In the genomic region with DNA sequence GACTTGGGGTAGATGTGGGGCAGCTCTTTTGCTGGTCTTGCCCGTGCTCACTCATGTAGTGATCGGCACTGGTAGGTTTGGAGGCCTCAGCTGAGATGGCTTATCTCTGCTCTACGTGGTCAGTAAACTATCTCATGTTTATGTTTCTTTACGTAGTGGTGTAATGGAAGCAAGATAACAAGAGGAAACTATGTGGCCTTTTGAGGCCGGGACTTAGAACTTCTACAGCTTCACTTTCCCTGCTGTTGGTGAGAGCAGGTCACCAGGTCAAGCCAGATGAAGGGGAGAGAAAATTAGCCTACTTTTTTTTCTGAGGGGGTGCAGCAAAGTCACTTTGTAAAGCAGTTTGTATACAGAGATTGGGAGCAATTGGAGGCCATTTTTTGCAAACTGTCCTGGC, we compare ENCODE assay signal across 1 cellular context.
TF ChIP-seq lines count a peak whose summit lies in the region.

No MANE protein-coding gene starts in this region.

TF ChIP-seq in HepG2, 621 proteins besides CTCF, POLR2A, EP300 and RAD21 (continued from another document and continues in another):
- TF ChIP-seq, protein P1, sequence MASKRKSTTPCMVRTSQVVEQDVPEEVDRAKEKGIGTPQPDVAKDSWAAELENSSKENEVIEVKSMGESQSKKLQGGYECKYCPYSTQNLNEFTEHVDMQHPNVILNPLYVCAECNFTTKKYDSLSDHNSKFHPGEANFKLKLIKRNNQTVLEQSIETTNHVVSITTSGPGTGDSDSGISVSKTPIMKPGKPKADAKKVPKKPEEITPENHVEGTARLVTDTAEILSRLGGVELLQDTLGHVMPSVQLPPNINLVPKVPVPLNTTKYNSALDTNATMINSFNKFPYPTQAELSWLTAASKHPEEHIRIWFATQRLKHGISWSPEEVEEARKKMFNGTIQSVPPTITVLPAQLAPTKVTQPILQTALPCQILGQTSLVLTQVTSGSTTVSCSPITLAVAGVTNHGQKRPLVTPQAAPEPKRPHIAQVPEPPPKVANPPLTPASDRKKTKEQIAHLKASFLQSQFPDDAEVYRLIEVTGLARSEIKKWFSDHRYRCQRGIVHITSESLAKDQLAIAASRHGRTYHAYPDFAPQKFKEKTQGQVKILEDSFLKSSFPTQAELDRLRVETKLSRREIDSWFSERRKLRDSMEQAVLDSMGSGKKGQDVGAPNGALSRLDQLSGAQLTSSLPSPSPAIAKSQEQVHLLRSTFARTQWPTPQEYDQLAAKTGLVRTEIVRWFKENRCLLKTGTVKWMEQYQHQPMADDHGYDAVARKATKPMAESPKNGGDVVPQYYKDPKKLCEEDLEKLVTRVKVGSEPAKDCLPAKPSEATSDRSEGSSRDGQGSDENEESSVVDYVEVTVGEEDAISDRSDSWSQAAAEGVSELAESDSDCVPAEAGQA (IDR thresholded peaks at IDR 0.05; ENCODE audit: low read depth), result peak; percentile 36; the same call in 1 of the 2 replicates
- TF ChIP-seq, protein P1 (CRISPR knock-in tag; IDR thresholded peaks at IDR 0.05; ENCODE audit: borderline replicate concordance), result no peak
- TF ChIP-seq AGO2 (optimal IDR thresholded peaks at IDR 0.05; ENCODE audit: low read depth, low read length), result no peak
- TF ChIP-seq JARID2 (CRISPR knock-in tag; IDR thresholded peaks at IDR 0.05; ENCODE audit: insufficient replicate concordance), result no peak
- no peak for TF ChIP-seq TOE1 (CRISPR knock-in tag; IDR thresholded peaks at IDR 0.05)
- TF ChIP-seq, protein P2, sequence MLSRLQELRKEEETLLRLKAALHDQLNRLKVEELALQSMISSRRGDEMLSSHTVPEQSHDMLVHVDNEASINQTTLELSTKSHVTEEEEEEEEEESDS (CRISPR knock-in tag; IDR thresholded peaks at IDR 0.05; ENCODE audit: borderline replicate concordance), result no peak
- no peak for TF ChIP-seq ELF1 (CRISPR knock-in tag; IDR thresholded peaks at IDR 0.05)
- TF ChIP-seq KDM5B (CRISPR knock-in tag; IDR thresholded peaks at IDR 0.05; ENCODE audit: borderline replicate concordance), result no peak
- no peak for TF ChIP-seq SIN3B (IDR thresholded peaks at IDR 0.05; ENCODE audit: low read length)
- no peak for TF ChIP-seq SP2 (CRISPR knock-in tag; IDR thresholded peaks at IDR 0.05)
- TF ChIP-seq EHMT2 (IDR thresholded peaks at IDR 0.05; ENCODE audit: borderline replicate concordance, low read depth, low read length), result peak; percentile 56; the same call in 1 of the 2 replicates
- no peak for TF ChIP-seq ARNT (IDR thresholded peaks at IDR 0.05)
- peak; percentile 72; the same call in 1 of the 2 replicates for TF ChIP-seq HOXA3 (CRISPR knock-in tag; IDR thresholded peaks at IDR 0.05)
- no peak for TF ChIP-seq ZNF136 (CRISPR knock-in tag; IDR thresholded peaks at IDR 0.05; ENCODE audit: low read depth)
- no peak for TF ChIP-seq BORCS8-MEF2B (CRISPR knock-in tag; IDR thresholded peaks at IDR 0.05)
- no peak for TF ChIP-seq ZNF543 (CRISPR knock-in tag; IDR thresholded peaks at IDR 0.05)
- TF ChIP-seq, protein P3, sequence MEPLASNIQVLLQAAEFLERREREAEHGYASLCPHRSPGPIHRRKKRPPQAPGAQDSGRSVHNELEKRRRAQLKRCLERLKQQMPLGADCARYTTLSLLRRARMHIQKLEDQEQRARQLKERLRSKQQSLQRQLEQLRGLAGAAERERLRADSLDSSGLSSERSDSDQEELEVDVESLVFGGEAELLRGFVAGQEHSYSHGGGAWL (CRISPR knock-in tag; IDR thresholded peaks at IDR 0.05), result no peak
- peak; percentile 54; the same call in 1 of the 2 replicates for TF ChIP-seq ZMYM3 (CRISPR knock-in tag; IDR thresholded peaks at IDR 0.05)
- TF ChIP-seq ZNF510 (CRISPR knock-in tag; IDR thresholded peaks at IDR 0.05; ENCODE audit: low read depth), result no peak
- no peak for TF ChIP-seq MZF1 (CRISPR knock-in tag; IDR thresholded peaks at IDR 0.05; ENCODE audit: borderline replicate concordance)
- no peak for TF ChIP-seq IRF2 (CRISPR knock-in tag; IDR thresholded peaks at IDR 0.05)
- no peak for TF ChIP-seq TP53 (CRISPR knock-in tag; conservative IDR thresholded peaks at IDR 0.05)
- TF ChIP-seq ZNF749 (CRISPR knock-in tag; IDR thresholded peaks at IDR 0.05; ENCODE audit: borderline replicate concordance), result no peak
- TF ChIP-seq, protein P4, sequence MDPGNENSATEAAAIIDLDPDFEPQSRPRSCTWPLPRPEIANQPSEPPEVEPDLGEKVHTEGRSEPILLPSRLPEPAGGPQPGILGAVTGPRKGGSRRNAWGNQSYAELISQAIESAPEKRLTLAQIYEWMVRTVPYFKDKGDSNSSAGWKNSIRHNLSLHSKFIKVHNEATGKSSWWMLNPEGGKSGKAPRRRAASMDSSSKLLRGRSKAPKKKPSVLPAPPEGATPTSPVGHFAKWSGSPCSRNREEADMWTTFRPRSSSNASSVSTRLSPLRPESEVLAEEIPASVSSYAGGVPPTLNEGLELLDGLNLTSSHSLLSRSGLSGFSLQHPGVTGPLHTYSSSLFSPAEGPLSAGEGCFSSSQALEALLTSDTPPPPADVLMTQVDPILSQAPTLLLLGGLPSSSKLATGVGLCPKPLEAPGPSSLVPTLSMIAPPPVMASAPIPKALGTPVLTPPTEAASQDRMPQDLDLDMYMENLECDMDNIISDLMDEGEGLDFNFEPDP (CRISPR knock-in tag; conservative IDR thresholded peaks at IDR 0.05), result no peak
- TF ChIP-seq NFIB (CRISPR knock-in tag; IDR thresholded peaks at IDR 0.05; ENCODE audit: borderline replicate concordance), result no peak
- no peak for TF ChIP-seq ZNF605 (CRISPR knock-in tag; IDR thresholded peaks at IDR 0.05)
- TF ChIP-seq, protein P5, sequence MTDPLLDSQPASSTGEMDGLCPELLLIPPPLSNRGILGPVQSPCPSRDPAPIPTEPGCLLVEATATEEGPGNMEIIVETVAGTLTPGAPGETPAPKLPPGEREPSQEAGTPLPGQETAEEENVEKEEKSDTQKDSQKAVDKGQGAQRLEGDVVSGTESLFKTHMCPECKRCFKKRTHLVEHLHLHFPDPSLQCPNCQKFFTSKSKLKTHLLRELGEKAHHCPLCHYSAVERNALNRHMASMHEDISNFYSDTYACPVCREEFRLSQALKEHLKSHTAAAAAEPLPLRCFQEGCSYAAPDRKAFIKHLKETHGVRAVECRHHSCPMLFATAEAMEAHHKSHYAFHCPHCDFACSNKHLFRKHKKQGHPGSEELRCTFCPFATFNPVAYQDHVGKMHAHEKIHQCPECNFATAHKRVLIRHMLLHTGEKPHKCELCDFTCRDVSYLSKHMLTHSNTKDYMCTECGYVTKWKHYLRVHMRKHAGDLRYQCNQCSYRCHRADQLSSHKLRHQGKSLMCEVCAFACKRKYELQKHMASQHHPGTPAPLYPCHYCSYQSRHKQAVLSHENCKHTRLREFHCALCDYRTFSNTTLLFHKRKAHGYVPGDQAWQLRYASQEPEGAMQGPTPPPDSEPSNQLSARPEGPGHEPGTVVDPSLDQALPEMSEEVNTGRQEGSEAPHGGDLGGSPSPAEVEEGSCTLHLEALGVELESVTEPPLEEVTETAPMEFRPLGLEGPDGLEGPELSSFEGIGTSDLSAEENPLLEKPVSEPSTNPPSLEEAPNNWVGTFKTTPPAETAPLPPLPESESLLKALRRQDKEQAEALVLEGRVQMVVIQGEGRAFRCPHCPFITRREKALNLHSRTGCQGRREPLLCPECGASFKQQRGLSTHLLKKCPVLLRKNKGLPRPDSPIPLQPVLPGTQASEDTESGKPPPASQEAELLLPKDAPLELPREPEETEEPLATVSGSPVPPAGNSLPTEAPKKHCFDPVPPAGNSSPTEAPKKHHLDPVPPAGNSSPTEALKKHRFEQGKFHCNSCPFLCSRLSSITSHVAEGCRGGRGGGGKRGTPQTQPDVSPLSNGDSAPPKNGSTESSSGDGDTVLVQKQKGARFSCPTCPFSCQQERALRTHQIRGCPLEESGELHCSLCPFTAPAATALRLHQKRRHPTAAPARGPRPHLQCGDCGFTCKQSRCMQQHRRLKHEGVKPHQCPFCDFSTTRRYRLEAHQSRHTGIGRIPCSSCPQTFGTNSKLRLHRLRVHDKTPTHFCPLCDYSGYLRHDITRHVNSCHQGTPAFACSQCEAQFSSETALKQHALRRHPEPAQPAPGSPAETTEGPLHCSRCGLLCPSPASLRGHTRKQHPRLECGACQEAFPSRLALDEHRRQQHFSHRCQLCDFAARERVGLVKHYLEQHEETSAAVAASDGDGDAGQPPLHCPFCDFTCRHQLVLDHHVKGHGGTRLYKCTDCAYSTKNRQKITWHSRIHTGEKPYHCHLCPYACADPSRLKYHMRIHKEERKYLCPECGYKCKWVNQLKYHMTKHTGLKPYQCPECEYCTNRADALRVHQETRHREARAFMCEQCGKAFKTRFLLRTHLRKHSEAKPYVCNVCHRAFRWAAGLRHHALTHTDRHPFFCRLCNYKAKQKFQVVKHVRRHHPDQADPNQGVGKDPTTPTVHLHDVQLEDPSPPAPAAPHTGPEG (CRISPR knock-in tag; IDR thresholded peaks at IDR 0.05), result no peak
- TF ChIP-seq FOXM1 (CRISPR knock-in tag; IDR thresholded peaks at IDR 0.05), result no peak
- TF ChIP-seq ATF7 (IDR thresholded peaks at IDR 0.05), result no peak
- TF ChIP-seq ATF7 (CRISPR knock-in tag; IDR thresholded peaks at IDR 0.05), result no peak
- TF ChIP-seq PHF21A (CRISPR knock-in tag; IDR thresholded peaks at IDR 0.05), result peak; percentile 56; the same call in 1 of the 2 replicates
- TF ChIP-seq, protein P6, sequence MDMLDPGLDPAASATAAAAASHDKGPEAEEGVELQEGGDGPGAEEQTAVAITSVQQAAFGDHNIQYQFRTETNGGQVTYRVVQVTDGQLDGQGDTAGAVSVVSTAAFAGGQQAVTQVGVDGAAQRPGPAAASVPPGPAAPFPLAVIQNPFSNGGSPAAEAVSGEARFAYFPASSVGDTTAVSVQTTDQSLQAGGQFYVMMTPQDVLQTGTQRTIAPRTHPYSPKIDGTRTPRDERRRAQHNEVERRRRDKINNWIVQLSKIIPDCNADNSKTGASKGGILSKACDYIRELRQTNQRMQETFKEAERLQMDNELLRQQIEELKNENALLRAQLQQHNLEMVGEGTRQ (IDR thresholded peaks at IDR 0.05; ENCODE audit: low read depth, low read length), result no peak
- TF ChIP-seq, protein P6 (CRISPR knock-in tag; IDR thresholded peaks at IDR 0.05; ENCODE audit: borderline replicate concordance), result no peak
- TF ChIP-seq SUZ12 (IDR thresholded peaks at IDR 0.05; ENCODE audit: low read depth, low read length), result no peak
- no peak for TF ChIP-seq RFX1 (IDR thresholded peaks at IDR 0.05)
- TF ChIP-seq, protein P7, sequence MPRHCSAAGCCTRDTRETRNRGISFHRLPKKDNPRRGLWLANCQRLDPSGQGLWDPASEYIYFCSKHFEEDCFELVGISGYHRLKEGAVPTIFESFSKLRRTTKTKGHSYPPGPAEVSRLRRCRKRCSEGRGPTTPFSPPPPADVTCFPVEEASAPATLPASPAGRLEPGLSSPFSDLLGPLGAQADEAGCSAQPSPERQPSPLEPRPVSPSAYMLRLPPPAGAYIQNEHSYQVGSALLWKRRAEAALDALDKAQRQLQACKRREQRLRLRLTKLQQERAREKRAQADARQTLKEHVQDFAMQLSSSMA (CRISPR knock-in tag; IDR thresholded peaks at IDR 0.05), result no peak
- TF ChIP-seq, protein P8, sequence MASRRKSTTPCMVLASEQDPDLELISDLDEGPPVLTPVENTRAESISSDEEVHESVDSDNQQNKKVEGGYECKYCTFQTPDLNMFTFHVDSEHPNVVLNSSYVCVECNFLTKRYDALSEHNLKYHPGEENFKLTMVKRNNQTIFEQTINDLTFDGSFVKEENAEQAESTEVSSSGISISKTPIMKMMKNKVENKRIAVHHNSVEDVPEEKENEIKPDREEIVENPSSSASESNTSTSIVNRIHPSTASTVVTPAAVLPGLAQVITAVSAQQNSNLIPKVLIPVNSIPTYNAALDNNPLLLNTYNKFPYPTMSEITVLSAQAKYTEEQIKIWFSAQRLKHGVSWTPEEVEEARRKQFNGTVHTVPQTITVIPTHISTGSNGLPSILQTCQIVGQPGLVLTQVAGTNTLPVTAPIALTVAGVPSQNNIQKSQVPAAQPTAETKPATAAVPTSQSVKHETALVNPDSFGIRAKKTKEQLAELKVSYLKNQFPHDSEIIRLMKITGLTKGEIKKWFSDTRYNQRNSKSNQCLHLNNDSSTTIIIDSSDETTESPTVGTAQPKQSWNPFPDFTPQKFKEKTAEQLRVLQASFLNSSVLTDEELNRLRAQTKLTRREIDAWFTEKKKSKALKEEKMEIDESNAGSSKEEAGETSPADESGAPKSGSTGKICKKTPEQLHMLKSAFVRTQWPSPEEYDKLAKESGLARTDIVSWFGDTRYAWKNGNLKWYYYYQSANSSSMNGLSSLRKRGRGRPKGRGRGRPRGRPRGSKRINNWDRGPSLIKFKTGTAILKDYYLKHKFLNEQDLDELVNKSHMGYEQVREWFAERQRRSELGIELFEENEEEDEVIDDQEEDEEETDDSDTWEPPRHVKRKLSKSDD (CRISPR knock-in tag; IDR thresholded peaks at IDR 0.05; ENCODE audit: low read depth), result 0 out of 2 replicates have a peak, but pooled peaks have one; percentile 10
- TF ChIP-seq, protein P9, sequence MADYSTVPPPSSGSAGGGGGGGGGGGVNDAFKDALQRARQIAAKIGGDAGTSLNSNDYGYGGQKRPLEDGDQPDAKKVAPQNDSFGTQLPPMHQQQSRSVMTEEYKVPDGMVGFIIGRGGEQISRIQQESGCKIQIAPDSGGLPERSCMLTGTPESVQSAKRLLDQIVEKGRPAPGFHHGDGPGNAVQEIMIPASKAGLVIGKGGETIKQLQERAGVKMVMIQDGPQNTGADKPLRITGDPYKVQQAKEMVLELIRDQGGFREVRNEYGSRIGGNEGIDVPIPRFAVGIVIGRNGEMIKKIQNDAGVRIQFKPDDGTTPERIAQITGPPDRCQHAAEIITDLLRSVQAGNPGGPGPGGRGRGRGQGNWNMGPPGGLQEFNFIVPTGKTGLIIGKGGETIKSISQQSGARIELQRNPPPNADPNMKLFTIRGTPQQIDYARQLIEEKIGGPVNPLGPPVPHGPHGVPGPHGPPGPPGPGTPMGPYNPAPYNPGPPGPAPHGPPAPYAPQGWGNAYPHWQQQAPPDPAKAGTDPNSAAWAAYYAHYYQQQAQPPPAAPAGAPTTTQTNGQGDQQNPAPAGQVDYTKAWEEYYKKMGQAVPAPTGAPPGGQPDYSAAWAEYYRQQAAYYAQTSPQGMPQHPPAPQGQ (CRISPR knock-in tag; IDR thresholded peaks at IDR 0.05; ENCODE audit: borderline replicate concordance), result no peak
